ENCODE assay signal across 16 cellular contexts in the genomic region with DNA sequence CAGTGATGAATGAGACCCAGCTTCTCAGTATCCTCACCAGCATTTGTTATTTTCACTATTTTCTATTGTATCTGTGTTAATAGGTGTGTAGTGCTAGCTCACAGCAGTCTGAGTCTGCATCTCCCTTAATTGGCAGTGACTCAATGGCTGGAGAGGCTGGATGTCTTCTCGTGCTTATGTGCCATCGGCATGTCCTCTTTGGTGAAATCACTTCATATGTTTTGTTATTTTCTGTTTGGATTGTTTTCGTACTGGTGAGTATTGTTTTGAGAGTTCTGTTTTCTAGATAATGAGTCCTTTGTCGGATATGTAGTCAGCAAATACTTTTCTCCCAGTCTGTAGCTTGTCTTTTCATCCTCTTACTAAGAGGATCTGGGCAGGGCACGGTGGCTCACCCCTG.
"Had no signal": no experiment of that assay in that cellular context is flagged by ENCODE, and none has a peak within 500 bp of the region (broad histone marks: within the 10 kb centered on the region; RNA-seq: fewer than 3 reads in every experiment).

No MANE protein-coding gene starts in this region.

- H3K36me3 ChIP-seq: ascending aorta, esophagus squamous epithelium, uterus had no signal

- H3K27ac ChIP-seq: ascending aorta, esophagus squamous epithelium, uterus had no signal

- H3K4me3 ChIP-seq: ascending aorta, esophagus squamous epithelium, heart left ventricle, uterus had no signal

- ATAC-seq: activated CD4-positive, alpha-beta T cell treated with anti-CD3 and anti-CD28 coated beads for 36 hours; heart left ventricle; left lobe of liver; natural killer cell treated with Interleukin-12 subunit alpha and Interleukin-12 subunit beta and Interleukin-15 and Interleukin-18, amount 100 ng/mL, for 72 hours; stimulated activated naive CD8-positive, alpha-beta T cell treated with anti-CD3 and anti-CD28 coated beads, Interleukin-15, amount 100 ng/mL, for 72 hours; T-helper 17 cell had no signal

- DNase-seq: activated CD4-positive, alpha-beta memory T cell treated with anti-CD3 and anti-CD28 coated beads, Interleukin-2, amount 10 ng/mL, durations not matched to agents 7 days and 5 days; activated CD4-positive, alpha-beta T cell treated with anti-CD3 and anti-CD28 coated beads for 36 hours; activated gamma-delta T cell treated with Interleukin-2 at 50 U/mL for 16 hours; activated naive CD8-positive, alpha-beta T cell treated with anti-CD3 and anti-CD28 coated beads for 36 hours; esophagus squamous epithelium; foreskin melanocyte; heart left ventricle; mammary epithelial cell; occipital lobe; stimulated activated CD4-positive, alpha-beta T cell treated with anti-CD3 and anti-CD28 coated beads, Interleukin-4, amount 100 ng/mL, for 24 hours; stimulated activated naive CD8-positive, alpha-beta T cell treated with anti-CD3 and anti-CD28 coated beads, Interleukin-15, amount 100 ng/mL, for 72 hours; T-helper 17 cell; uterus had no signal

- H3K9me3 ChIP-seq: ascending aorta, esophagus squamous epithelium, uterus had no signal

- H3K27me3 ChIP-seq: ascending aorta, esophagus squamous epithelium, heart left ventricle, uterus had no signal
